Comparison of ENCODE assay signal across 9 cellular contexts in the genomic region with DNA sequence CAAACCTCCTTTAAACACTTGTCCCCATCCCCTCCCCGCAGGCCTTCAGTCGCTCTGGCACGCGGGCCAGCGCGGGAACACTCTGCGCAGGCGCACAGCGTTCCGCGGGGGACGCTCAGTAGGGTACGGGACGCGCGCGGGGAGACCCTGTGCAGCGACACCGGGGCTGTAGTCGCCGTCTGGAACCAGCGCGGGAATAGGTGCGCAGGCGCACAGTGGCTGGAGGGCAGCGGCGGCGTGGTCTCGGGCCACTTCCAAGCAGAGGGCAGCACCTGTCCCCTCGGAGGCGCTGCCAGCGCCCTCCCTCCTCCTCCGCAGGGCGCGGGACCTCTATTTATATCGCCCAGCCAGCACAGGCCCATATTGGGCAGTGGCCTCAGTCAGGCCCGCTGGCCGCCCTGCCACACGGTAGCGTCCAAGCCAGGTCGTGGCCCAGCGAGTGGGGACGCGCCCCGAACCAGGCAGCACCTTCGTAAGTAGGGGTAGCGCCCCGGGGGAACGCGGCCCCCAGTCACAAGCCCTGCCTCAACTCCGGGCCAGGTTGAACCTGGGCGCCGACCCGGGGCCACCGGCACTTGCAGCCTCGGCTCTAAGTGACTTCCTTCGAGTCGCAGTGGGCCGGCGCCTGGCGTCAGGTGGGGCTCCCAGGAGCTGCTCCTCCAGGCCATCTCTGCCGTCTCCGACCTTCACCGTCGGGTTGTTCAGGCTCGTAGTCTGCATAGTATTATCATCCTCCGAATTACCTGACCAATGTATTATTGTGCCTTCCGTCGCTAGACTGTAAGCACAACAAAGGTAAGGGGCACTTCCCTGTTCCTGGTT. TPM values are rescaled to one million over a fixed set of nuclear protein-coding genes. Genes with fewer than 3 reads are reported as not detected.
DNase-seq lines count a peak whose midpoint lies in the region; ATAC-seq and TF ChIP-seq lines count a peak whose summit lies in the region.
"Had no signal": no experiment of that assay in that cellular context is flagged by ENCODE, and none has a peak within 500 bp of the region (broad histone marks: within the 10 kb centered on the region; RNA-seq: fewer than 3 reads in every experiment).

A gene with protein sequence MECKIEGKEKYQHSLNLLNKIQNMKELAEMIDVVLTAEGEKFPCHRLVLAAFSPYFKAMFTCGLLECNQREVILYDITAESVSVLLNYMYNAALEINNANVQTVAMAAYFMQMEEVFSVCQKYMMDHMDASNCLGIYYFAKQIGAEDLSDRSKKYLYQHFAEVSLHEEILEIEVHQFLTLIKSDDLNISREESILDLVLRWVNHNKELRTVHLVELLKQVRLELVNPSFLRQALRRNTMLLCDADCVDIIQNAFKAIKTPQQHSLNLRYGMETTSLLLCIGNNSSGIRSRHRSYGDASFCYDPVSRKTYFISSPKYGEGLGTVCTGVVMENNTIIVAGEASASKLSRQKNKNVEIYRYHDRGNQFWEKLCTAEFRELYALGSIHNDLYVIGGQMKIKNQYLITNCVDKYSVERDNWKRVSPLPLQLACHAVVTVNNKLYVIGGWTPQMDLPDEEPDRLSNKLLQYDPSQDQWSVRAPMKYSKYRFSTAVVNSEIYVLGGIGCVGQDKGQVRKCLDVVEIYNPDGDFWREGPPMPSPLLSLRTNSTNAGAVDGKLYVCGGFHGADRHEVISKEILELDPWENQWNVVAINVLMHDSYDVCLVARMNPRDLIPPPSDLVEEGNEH (plus strand): TSS at position 118 of the 822 bp plus-strand sequence. CDS start 7,830 bp downstream, outside the sequence.

- TF ChIP-seq POLR2A in tibial nerve (IDR thresholded peaks at IDR 0.05) = no peak

- no peak for TF ChIP-seq CTCF in tibial nerve (IDR thresholded peaks at IDR 0.05)

- H3K27me3 ChIP-seq in endocrine pancreas (ENCODE audit: control insufficient read depth, insufficient read depth, low read length) (peaks cover 2% of the 10 kb centered on the region), mucosa of rectum (ENCODE audit: control insufficient read depth in 2 of 2, insufficient read depth in 2 of 2, low read length in 2 of 2) (no peaks in the 10 kb centered on the region), tibial nerve (peaks cover 0 to 9% of the 10 kb centered on the region in 2 donors)

- H3K9me3 ChIP-seq in endocrine pancreas (ENCODE audit: control insufficient read depth, low read length) (no peaks in the 10 kb centered on the region), mucosa of rectum (ENCODE audit: control insufficient read depth in 2 of 2, low read length in 2 of 2) (no peaks in the 10 kb centered on the region), tibial nerve (no peaks in the 10 kb centered on the region)
- H3K9me3 ChIP-seq: A549 had no signal

- ATAC-seq in HG03520 (IDR thresholded peaks at IDR 0.05; ENCODE audit: unreplicated experiment) (no peak), HG03342 (IDR thresholded peaks at IDR 0.05; ENCODE audit: unreplicated experiment) (no peak)
- ATAC-seq: A549 had no signal

- no peaks in the 10 kb centered on the region for H3K4me1 Mint-ChIP-seq in activated T-helper 1 cell treated with anti-CD3 and anti-CD28 coated beads, Interleukin-12 subunit alpha, Interleukin-12 subunit beta, Interleukin-2, Interleukin-4 antibody, amounts not matched to agents 30 ng/mL and 10 ng/mL and 1 ng/mL, durations not matched to agents 14 hours and 24 hours and 36 hours (ENCODE audit: low read depth)

- intact Hi-C loops in activated T-helper 1 cell treated with anti-CD3 and anti-CD28 coated beads, Interleukin-12 subunit alpha, Interleukin-12 subunit beta, Interleukin-2, Interleukin-4 antibody, amounts not matched to agents 30 ng/mL and 10 ng/mL and 1 ng/mL, durations not matched to agents 14 hours and 24 hours and 36 hours (cut with micrococcal nuclease) = no loop called here

- no peak for TF ChIP-seq EP300 in tibial nerve (IDR thresholded peaks at IDR 0.05)

- H3K9ac ChIP-seq in endocrine pancreas (ENCODE audit: control insufficient read depth, insufficient read depth, low read length) (no peak within 1 kb of the TSS), mucosa of rectum (ENCODE audit: low read depth in 1 of 2, low read length in 2 of 2) (peak within 1 kb of the TSS; percentile 35 to 77)

- H3K9me3 Mint-ChIP-seq in activated T-helper 1 cell treated with anti-CD3 and anti-CD28 coated beads, Interleukin-12 subunit alpha, Interleukin-12 subunit beta, Interleukin-2, Interleukin-4 antibody, amounts not matched to agents 30 ng/mL and 10 ng/mL and 1 ng/mL, durations not matched to agents 14 hours and 24 hours and 36 hours = peaks cover 3% of the 10 kb centered on the region

- H3K27me3 Mint-ChIP-seq in activated T-helper 1 cell treated with anti-CD3 and anti-CD28 coated beads, Interleukin-12 subunit alpha, Interleukin-12 subunit beta, Interleukin-2, Interleukin-4 antibody, amounts not matched to agents 30 ng/mL and 10 ng/mL and 1 ng/mL, durations not matched to agents 14 hours and 24 hours and 36 hours (ENCODE audit: insufficient read depth) = peaks cover 25% of the 10 kb centered on the region

- H3K4me3 ChIP-seq in endocrine pancreas (ENCODE audit: control insufficient read depth, insufficient read depth, low read length) (peak within 1 kb of the TSS; percentile 37), mucosa of rectum (ENCODE audit: low read length in 2 of 2) (peak within 1 kb of the TSS; percentile 65), tibial nerve (peak within 1 kb of the TSS; percentile 25 to 58 (median 39))
- H3K4me3 ChIP-seq: A549 had no signal

- H3K4me1 ChIP-seq in endocrine pancreas (ENCODE audit: control insufficient read depth, insufficient read depth, low read length) (no peaks in the 10 kb centered on the region), mucosa of rectum (ENCODE audit: control insufficient read depth in 2 of 2, insufficient read depth in 2 of 2, low read length in 2 of 2) (peaks cover 0 to 23% of the 10 kb centered on the region in 2 donors), tibial nerve (peaks cover 0 to 38% (median 7%) of the 10 kb centered on the region in 4 donors)
- H3K4me1 ChIP-seq: A549 had no signal

- no peak within 1 kb of the TSS for H3K27ac Mint-ChIP-seq in activated T-helper 1 cell treated with anti-CD3 and anti-CD28 coated beads, Interleukin-12 subunit alpha, Interleukin-12 subunit beta, Interleukin-2, Interleukin-4 antibody, amounts not matched to agents 30 ng/mL and 10 ng/mL and 1 ng/mL, durations not matched to agents 14 hours and 24 hours and 36 hours

- no peak within 1 kb of the TSS for H3K4me3 Mint-ChIP-seq in activated T-helper 1 cell treated with anti-CD3 and anti-CD28 coated beads, Interleukin-12 subunit alpha, Interleukin-12 subunit beta, Interleukin-2, Interleukin-4 antibody, amounts not matched to agents 30 ng/mL and 10 ng/mL and 1 ng/mL, durations not matched to agents 14 hours and 24 hours and 36 hours

- WGBS in tibial nerve, 2 donors = 22 to 25% methylated on average over 20 to 50 of the region's 69 CpGs

- H3K36me3 ChIP-seq in endocrine pancreas (ENCODE audit: control insufficient read depth, insufficient read depth, low read length) (no peaks in the 10 kb centered on the region), mucosa of rectum (ENCODE audit: control insufficient read depth in 2 of 2, insufficient read depth in 2 of 2, low read length in 2 of 2) (no peaks in the 10 kb centered on the region), tibial nerve (no peaks in the 10 kb centered on the region)

- peak within 1 kb of the TSS; percentile 53 to 75 for H3K27ac ChIP-seq in mucosa of rectum (ENCODE audit: low read depth in 2 of 2, low read length in 2 of 2)
- H3K27ac ChIP-seq in tibial nerve = peak within 1 kb of the TSS in 1 of 4 donors; percentile 46
- H3K27ac ChIP-seq: A549 had no signal

- H3K36me3 Mint-ChIP-seq in activated T-helper 1 cell treated with anti-CD3 and anti-CD28 coated beads, Interleukin-12 subunit alpha, Interleukin-12 subunit beta, Interleukin-2, Interleukin-4 antibody, amounts not matched to agents 30 ng/mL and 10 ng/mL and 1 ng/mL, durations not matched to agents 14 hours and 24 hours and 36 hours (ENCODE audit: low read depth) = no peaks in the 10 kb centered on the region

- peak; percentile 7 for DNase-seq in activated CD4-positive, alpha-beta T cell treated with anti-CD3 and anti-CD28 coated beads for 48 hours
- DNase-seq in activated CD4-positive, alpha-beta T cell treated with anti-CD3 and anti-CD28 coated beads, Interleukin-2, amount 50 U/mL, for 48 hours = no peak
- DNase-seq in tibial nerve (ENCODE audit: low spot score in 2 of 2) = no peak
- no peak for DNase-seq in activated T-helper 1 cell treated with anti-CD3 and anti-CD28 coated beads, Interleukin-12 subunit alpha, Interleukin-12 subunit beta, Interleukin-2, Interleukin-4 antibody, amounts not matched to agents 30 ng/mL and 10 ng/mL and 1 ng/mL, durations not matched to agents 14 hours and 24 hours and 36 hours (ENCODE audit: low spot score)

RNA-seq across cellular contexts. Expression of the gene that starts here (rescaled TPM):
- under 1 TPM in 3 of 4 donors, not detected in 1; under 0.01 to 0.87 (median 0.30) TPM for total RNA-seq in tibial nerve
- total RNA-seq in activated T-helper 1 cell treated with anti-CD3 and anti-CD28 coated beads, Interleukin-12 subunit alpha, Interleukin-12 subunit beta, Interleukin-2, Interleukin-4 antibody, amounts not matched to agents 30 ng/mL and 10 ng/mL and 1 ng/mL, durations not matched to agents 14 hours and 24 hours and 36 hours = not detected in 2 replicates
